19 cellular contexts compared by ENCODE assay signal in the genomic region with DNA sequence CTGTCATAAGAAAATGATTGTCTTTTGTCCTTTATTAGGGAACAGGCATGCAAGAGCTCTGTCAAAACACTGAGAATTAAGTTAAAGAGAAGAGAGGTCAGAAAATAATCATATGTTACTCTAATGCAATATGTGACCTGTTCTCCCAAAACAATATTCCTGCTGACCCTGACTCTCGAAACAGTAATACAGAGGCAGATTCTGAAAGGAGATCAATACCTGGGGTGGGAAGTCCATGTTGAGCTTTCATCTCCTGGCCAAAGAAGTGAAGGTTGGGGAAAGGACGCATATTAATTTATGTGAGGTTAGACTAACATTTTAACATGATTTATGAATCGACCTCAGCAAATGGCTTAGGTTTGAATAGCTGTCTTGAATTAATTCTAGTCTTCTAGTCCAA.
DNase-seq lines count a peak whose midpoint lies in the region; ATAC-seq and TF ChIP-seq lines count a peak whose summit lies in the region.
"Had no signal": no experiment of that assay in that cellular context is flagged by ENCODE, and none has a peak within 500 bp of the region (broad histone marks: within the 10 kb centered on the region; RNA-seq: fewer than 3 reads in every experiment).

No MANE protein-coding gene starts in this region.

- no peak overlapping the region for H3K23ac ChIP-seq in IMR-90 (ENCODE audit: low read depth, low read length)

- no peaks in the 10 kb centered on the region for H3K27me3 Mint-ChIP-seq in Caco-2 (ENCODE audit: insufficient read depth, unreplicated experiment)
- H3K27me3 Mint-ChIP-seq in progenitor cell of endocrine pancreas: no peaks in the 10 kb centered on the region
- H3K27me3 Mint-ChIP-seq: IgD-negative memory B cell had no signal

- POLR2A ChIA-PET in Caco-2 (lab: Charles Lee): no interaction called here
- POLR2A ChIA-PET in IMR-90 (lab: Charles Lee; ENCODE audit: unreplicated experiment): no interaction called here

- TF ChIP-seq POLR2A in IMR-90 (IDR thresholded peaks at IDR 0.05; ENCODE audit: low read depth, low read length): no peak

- 0 out of 2 replicates have a peak overlapping the region, but pooled peaks have one; percentile 15 for H3K14ac ChIP-seq in IMR-90 (replicated peaks; ENCODE audit: low read depth, low read length)

- TF ChIP-seq RAD21 in IMR-90 (IDR thresholded peaks at IDR 0.05; ENCODE audit: low read length) (no peak), liver (IDR thresholded peaks at IDR 0.05) (peak in 1 of 2 donors; percentile 17)

- H3K36me3 Mint-ChIP-seq in Caco-2 (ENCODE audit: insufficient read depth, unreplicated experiment) (no peaks in the 10 kb centered on the region), progenitor cell of endocrine pancreas (ENCODE audit: insufficient read depth) (peaks cover 2% of the 10 kb centered on the region)
- H3K36me3 Mint-ChIP-seq: CD4-positive, CD25-positive, alpha-beta regulatory T cell; IgD-negative memory B cell had no signal

- no peaks in the 10 kb centered on the region for H3K36me3 ChIP-seq in Caco-2 (ENCODE audit: control insufficient read depth, insufficient read depth, low read length)
- H3K36me3 ChIP-seq in IMR-90 (ENCODE audit: control insufficient read depth, insufficient read depth, low read length): no peaks in the 10 kb centered on the region
- H3K36me3 ChIP-seq in liver (ENCODE audit: control insufficient read depth in 4 of 4, insufficient read depth in 3 of 4, low read depth in 1 of 4, low read length in 3 of 4): no peaks in the 10 kb centered on the region
- H3K36me3 ChIP-seq: BE2C had no signal

- no CpG with 5 or more reads among the region's 3 CpGs for WGBS in IMR-90 (ENCODE audit: extremely low coverage in 2 of 2, insufficient read length in 1 of 2), 2 experiments
- 42% methylated on average over 3 of the region's 3 CpGs for WGBS in liver

- no peak overlapping the region for H2AK9ac ChIP-seq in IMR-90 (replicated peaks; ENCODE audit: low read depth, low read length, poor library complexity)

- TF ChIP-seq CTCF in Caco-2 (IDR thresholded peaks at IDR 0.05; ENCODE audit: insufficient read depth in 1 of 2, low read depth in 1 of 2, low read length in 1 of 2, severe bottlenecking in 1 of 2, unreplicated experiment in 1 of 2): no peak
- no peak for TF ChIP-seq CTCF in IMR-90 (conservative IDR thresholded peaks at IDR 0.05; ENCODE audit: low read depth, low read length)
- no peak for TF ChIP-seq CTCF in liver (IDR thresholded peaks at IDR 0.05; ENCODE audit: low read depth, low read length, missing input control)
- no peak for TF ChIP-seq CTCF in progenitor cell of endocrine pancreas (IDR thresholded peaks at IDR 0.05; ENCODE audit: unreplicated experiment)

- H3K4me1 Mint-ChIP-seq in Caco-2 (ENCODE audit: low read depth, unreplicated experiment) (peaks cover 12% of the 10 kb centered on the region), progenitor cell of endocrine pancreas (ENCODE audit: low read depth) (peaks cover 47% of the 10 kb centered on the region)
- H3K4me1 Mint-ChIP-seq: CD4-positive, CD25-positive, alpha-beta regulatory T cell; CD8-positive, alpha-beta memory T cell; IgD-negative memory B cell had no signal

- no peak overlapping the region for H3K4me3 Mint-ChIP-seq in Caco-2 (ENCODE audit: unreplicated experiment)
- H3K4me3 Mint-ChIP-seq in progenitor cell of endocrine pancreas (ENCODE audit: low read depth): no peak overlapping the region
- H3K4me3 Mint-ChIP-seq: CD4-positive, CD25-positive, alpha-beta regulatory T cell; CD8-positive, alpha-beta memory T cell; GM23338; IgD-negative memory B cell had no signal

- DNase-seq in Caco-2 (no peak), IMR-90 (no peak), progenitor cell of endocrine pancreas (ENCODE audit: low spot score, unreplicated experiment) (no peak), NCI-H1417 treated with DMSO at 0.1 percent for 48 hours (lab: John Stamatoyannopoulos, UW) (no peak)
- DNase-seq: BE2C; C1 segment of cervical spinal cord; CD4-positive, CD25-positive, alpha-beta regulatory T cell; CD8-positive, alpha-beta memory T cell; COR-L47; DMS153; DMS79; GDM1; HCEC 1CT had no signal

- H3K4me3 ChIP-seq in Caco-2 (ENCODE audit: low read depth, low read length): no peak overlapping the region
- H3K4me3 ChIP-seq in IMR-90 (ENCODE audit: insufficient read depth, low read depth, low read length): no peak overlapping the region
- H3K4me3 ChIP-seq in liver (ENCODE audit: low read depth in 1 of 3, low read length in 3 of 3): no peak overlapping the region
- H3K4me3 ChIP-seq: GM23338 had no signal

- H3K27ac ChIP-seq in IMR-90 (ENCODE audit: insufficient read depth, low read length) (no peak overlapping the region), liver (ENCODE audit: low read depth in 1 of 2, low read length in 2 of 2) (no peak overlapping the region)
- H3K27ac ChIP-seq: HL-60 had no signal

- peaks cover 5 to 31% of the 10 kb centered on the region in 2 experiments; a peak in 3 of 4 replicates for H3K79me1 ChIP-seq in IMR-90 (ENCODE audit: low read depth in 1 of 2, low read length in 2 of 2)

- H3K9ac ChIP-seq in IMR-90 (ENCODE audit: low read depth, low read length) (no peak overlapping the region), liver (ENCODE audit: low read depth in 1 of 2, low read length in 2 of 2) (no peak overlapping the region)

- no peak overlapping the region for H3K56ac ChIP-seq in IMR-90 (ENCODE audit: extremely low read depth, insufficient read depth, low read length)

- peaks cover 7% of the 10 kb centered on the region; the same call in 1 of the 2 replicates for H4K20me1 ChIP-seq in IMR-90 (ENCODE audit: insufficient read depth, low read length)

- H2BK15ac ChIP-seq in IMR-90 (ENCODE audit: low read depth, low read length): no peak overlapping the region

- H3K18ac ChIP-seq in IMR-90 (ENCODE audit: low read depth, low read length): no peak overlapping the region

- no peak overlapping the region for H4K91ac ChIP-seq in IMR-90 (ENCODE audit: insufficient read depth, low read depth, low read length)

- no peak overlapping the region for H4K5ac ChIP-seq in IMR-90 (ENCODE audit: low read depth, low read length)

- H3K27me3 ChIP-seq in Caco-2 (replicated peaks; ENCODE audit: control insufficient read depth, insufficient read depth, low read length): no peaks in the 10 kb centered on the region
- H3K27me3 ChIP-seq in IMR-90 (ENCODE audit: control insufficient read depth, insufficient read depth, low read length): no peaks in the 10 kb centered on the region
- H3K27me3 ChIP-seq in liver (ENCODE audit: control insufficient read depth in 4 of 4, insufficient read depth in 4 of 4, low read length in 3 of 4): no peaks in the 10 kb centered on the region
- H3K27me3 ChIP-seq: BE2C had no signal

- no peak overlapping the region for H4K8ac ChIP-seq in IMR-90 (ENCODE audit: low read depth in 2 of 2, low read length in 2 of 2)

- no peak overlapping the region for H2BK5ac ChIP-seq in IMR-90 (ENCODE audit: low read depth, low read length, poor library complexity, severe bottlenecking)

- H2AFZ ChIP-seq in IMR-90 (replicated peaks; ENCODE audit: low read length, poor library complexity): no peak overlapping the region
- H2AFZ ChIP-seq: GM23338 had no signal

- in situ Hi-C loops in IMR-90 (cut with MboI; ENCODE audit: low sequenced_read_pairs): no loop called here

- H2BK20ac ChIP-seq in IMR-90 (ENCODE audit: low read depth, low read length): no peak overlapping the region

- intact Hi-C loops in Caco-2 (cut with micrococcal nuclease; ENCODE audit: unreplicated experiment) (no loop called here), IMR-90 (cut with micrococcal nuclease) (loop anchor here (5.0 kb wide), 1 partner anchor 240 kb away; no protein-coding TSS in a partner anchor)

- no peaks in the 10 kb centered on the region for H3K4me1 ChIP-seq in Caco-2
- peaks cover 2% of the 10 kb centered on the region; the same call in 1 of the 2 replicates for H3K4me1 ChIP-seq in IMR-90 (ENCODE audit: control insufficient read depth, insufficient read depth, low read length)
- peaks cover 3 to 22% (median 11%) of the 10 kb centered on the region in 4 donors for H3K4me1 ChIP-seq in liver (ENCODE audit: control insufficient read depth in 4 of 4, insufficient read depth in 4 of 4, low read length in 3 of 4)

- no peak overlapping the region for H3K4me2 ChIP-seq in IMR-90 (ENCODE audit: low read depth, low read length)
- H3K4me2 ChIP-seq: GM23338 had no signal

- H3K9me3 ChIP-seq in Caco-2 (no peaks in the 10 kb centered on the region), IMR-90 (ENCODE audit: control insufficient read depth, insufficient read depth, low read length) (no peaks in the 10 kb centered on the region), liver (ENCODE audit: control insufficient read depth in 4 of 4, low read length in 3 of 4) (no peaks in the 10 kb centered on the region)
- H3K9me3 ChIP-seq: BE2C had no signal

- H2BK120ac ChIP-seq in IMR-90 (ENCODE audit: low read depth, low read length): no peak overlapping the region

- H3K4ac ChIP-seq in IMR-90 (ENCODE audit: low read depth, low read length): no peak overlapping the region

- ATAC-seq in IMR-90 (ENCODE audit: low read depth): no peak
- ATAC-seq in GM21423 (IDR thresholded peaks at IDR 0.05; ENCODE audit: unreplicated experiment): no peak
- no peak for ATAC-seq in activated CD4-positive, CD25-positive, alpha-beta regulatory T cell treated with anti-CD3 and anti-CD28 coated beads, Interleukin-2, amount 50 U/mL, for 24 hours
- ATAC-seq: GM23338 had no signal

- no peak overlapping the region for H2AK5ac ChIP-seq in IMR-90 (ENCODE audit: low read depth, low read length)

- H3K9me3 Mint-ChIP-seq in Caco-2 (ENCODE audit: unreplicated experiment): no peaks in the 10 kb centered on the region
- H3K9me3 Mint-ChIP-seq in progenitor cell of endocrine pancreas (ENCODE audit: low read depth): peaks cover 3% of the 10 kb centered on the region
- H3K9me3 Mint-ChIP-seq: CD4-positive, CD25-positive, alpha-beta regulatory T cell; CD8-positive, alpha-beta memory T cell; GM23338 had no signal

- H3K27ac Mint-ChIP-seq in Caco-2 (ENCODE audit: unreplicated experiment) (peak overlapping the region; percentile 35), progenitor cell of endocrine pancreas (peak overlapping the region; percentile 42)
- H3K27ac Mint-ChIP-seq: CD4-positive, CD25-positive, alpha-beta regulatory T cell; CD8-positive, alpha-beta memory T cell; GM23338; IgD-negative memory B cell had no signal

- BruUV-seq in Caco-2 (replicated peaks; lab: Mats Ljungman, UMichigan): no TSS peak
- BruUV-seq in IMR-90 (replicated peaks; lab: Mats Ljungman, UMichigan): no TSS peak

- H3K9me1 ChIP-seq in IMR-90 (ENCODE audit: insufficient read depth, low read length): 0 out of 2 replicates have a peak, but pooled peaks cover 3% of the 10 kb centered on the region

- CTCF ChIA-PET in Caco-2 (lab: Charles Lee) (no interaction called here), IMR-90 (lab: Yijun Ruan, JAX) (no interaction called here)

- dilution Hi-C loops in IMR-90 (cut with HindIII; ENCODE audit: low sequenced_read_pairs, unreplicated experiment): no loop called here

TF ChIP-seq in liver, 16 proteins besides CTCF, POLR2A, EP300 and RAD21 (continues in another document):
- TF ChIP-seq RXRA (IDR thresholded peaks at IDR 0.05): peak in 1 of 2 donors; percentile 21
- no peak for TF ChIP-seq JUND (IDR thresholded peaks at IDR 0.05)
- no peak for TF ChIP-seq NR2F2 (IDR thresholded peaks at IDR 0.05)
